1 cellular context compared by ENCODE assay signal in the genomic region with DNA sequence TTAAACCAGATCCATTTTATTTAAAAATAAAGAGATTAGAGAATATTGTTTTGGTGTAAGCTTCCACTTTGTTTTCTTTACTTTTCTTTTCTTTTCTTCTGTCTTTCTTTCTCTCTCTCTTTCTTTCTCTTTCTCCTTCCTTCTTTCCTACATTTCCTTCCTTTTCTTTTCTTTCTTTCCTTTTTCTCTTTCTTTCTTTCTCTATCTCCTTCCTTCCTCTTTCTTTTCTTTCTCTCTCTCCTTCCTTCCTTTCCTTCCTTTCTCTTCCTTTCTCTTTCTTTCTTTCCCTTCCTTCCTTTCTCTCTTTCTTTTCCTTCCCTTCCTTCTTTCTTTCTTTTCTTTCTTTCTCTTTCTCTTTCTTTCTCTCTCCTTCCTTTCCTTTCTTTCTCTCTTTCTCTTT.
TF ChIP-seq lines count a peak whose summit lies in the region.

No MANE protein-coding gene starts in this region.

TF ChIP-seq in HCT116, 20 proteins besides CTCF, POLR2A, EP300 and RAD21 (continued from another document):
- TF ChIP-seq SIN3A (IDR thresholded peaks at IDR 0.05; ENCODE audit: low read depth): no peak
- TF ChIP-seq, protein P1, sequence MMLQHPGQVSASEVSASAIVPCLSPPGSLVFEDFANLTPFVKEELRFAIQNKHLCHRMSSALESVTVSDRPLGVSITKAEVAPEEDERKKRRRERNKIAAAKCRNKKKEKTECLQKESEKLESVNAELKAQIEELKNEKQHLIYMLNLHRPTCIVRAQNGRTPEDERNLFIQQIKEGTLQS (IDR thresholded peaks at IDR 0.05): no peak
